Comparison of ENCODE assay signal across 1 cellular context in the genomic region with DNA sequence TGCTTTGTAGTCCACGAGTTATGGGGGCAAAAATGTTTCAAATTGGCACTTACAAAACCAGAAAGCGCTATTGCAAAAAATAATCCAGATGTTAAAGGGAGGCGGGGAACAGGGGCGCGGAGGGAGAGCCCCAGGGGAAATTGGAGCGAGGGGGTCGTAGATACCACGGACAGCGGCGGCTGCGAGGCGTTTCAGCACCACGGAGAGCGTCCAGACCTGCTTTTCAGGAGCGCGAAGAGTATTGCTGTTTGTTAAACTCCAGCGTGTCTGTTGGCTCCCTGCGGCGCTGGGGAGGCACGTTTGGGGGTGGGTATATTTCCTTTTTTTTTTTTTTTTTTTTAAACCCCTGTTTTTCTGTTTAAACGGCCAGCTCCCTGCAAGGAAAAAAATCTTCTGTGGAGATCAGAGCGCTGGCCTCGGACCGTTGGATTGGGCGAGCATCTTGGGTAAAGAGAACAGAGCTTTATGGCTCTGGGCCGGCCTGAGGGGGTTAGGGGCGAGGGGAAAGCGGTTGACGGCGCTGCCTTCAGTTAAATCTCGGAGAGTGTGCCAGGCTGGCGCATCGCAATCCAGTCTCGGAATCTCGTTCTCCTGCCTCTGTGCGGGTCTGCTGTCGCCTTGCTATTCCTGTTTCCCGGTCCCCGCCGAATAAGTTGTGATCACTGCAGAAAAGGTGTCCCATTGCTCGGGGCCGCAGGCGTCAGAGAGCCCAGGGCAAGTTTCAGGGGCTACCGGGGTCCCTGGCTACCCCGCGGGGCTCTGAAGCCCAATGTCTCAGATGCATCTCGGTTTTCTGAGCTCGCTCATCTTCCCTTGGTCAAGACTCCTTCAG.
TF ChIP-seq lines count a peak whose summit lies in the region.

A gene (minus strand): TSS at position 288 of the 832 bp plus-strand sequence. CDS start 302 bp downstream, outside the sequence.

TF ChIP-seq in K562, 482 proteins besides CTCF, POLR2A, EP300 and RAD21 (continued from another document and continues in another):
- TF ChIP-seq, protein P1, sequence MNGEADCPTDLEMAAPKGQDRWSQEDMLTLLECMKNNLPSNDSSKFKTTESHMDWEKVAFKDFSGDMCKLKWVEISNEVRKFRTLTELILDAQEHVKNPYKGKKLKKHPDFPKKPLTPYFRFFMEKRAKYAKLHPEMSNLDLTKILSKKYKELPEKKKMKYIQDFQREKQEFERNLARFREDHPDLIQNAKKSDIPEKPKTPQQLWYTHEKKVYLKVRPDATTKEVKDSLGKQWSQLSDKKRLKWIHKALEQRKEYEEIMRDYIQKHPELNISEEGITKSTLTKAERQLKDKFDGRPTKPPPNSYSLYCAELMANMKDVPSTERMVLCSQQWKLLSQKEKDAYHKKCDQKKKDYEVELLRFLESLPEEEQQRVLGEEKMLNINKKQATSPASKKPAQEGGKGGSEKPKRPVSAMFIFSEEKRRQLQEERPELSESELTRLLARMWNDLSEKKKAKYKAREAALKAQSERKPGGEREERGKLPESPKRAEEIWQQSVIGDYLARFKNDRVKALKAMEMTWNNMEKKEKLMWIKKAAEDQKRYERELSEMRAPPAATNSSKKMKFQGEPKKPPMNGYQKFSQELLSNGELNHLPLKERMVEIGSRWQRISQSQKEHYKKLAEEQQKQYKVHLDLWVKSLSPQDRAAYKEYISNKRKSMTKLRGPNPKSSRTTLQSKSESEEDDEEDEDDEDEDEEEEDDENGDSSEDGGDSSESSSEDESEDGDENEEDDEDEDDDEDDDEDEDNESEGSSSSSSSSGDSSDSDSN (IDR thresholded peaks at IDR 0.05; ENCODE audit: borderline replicate concordance in 1 of 2, low read depth in 2 of 2, low read length in 2 of 2): no peak
- TF ChIP-seq ARID1B (IDR thresholded peaks at IDR 0.05) (no peak), CHD4 (IDR thresholded peaks at IDR 0.05; ENCODE audit: insufficient read depth, insufficient replicate concordance, low read depth, low read length, poor library complexity, severe bottlenecking) (no peak), ZNF165 (CRISPR knock-in tag; IDR thresholded peaks at IDR 0.05; ENCODE audit: borderline replicate concordance) (no peak), ILK (tag; IDR thresholded peaks at IDR 0.05; ENCODE audit: borderline replicate concordance, low read depth) (no peak), ZNF644 (tag; IDR thresholded peaks at IDR 0.05; ENCODE audit: low read depth) (peak; percentile 96), TRIM24 (IDR thresholded peaks at IDR 0.05) (no peak), LCOR (CRISPR knock-in tag; IDR thresholded peaks at IDR 0.05) (peak; percentile 91), CTBP1 (IDR thresholded peaks at IDR 0.05; ENCODE audit: borderline replicate concordance) (no peak), MAFG (tag; conservative IDR thresholded peaks at IDR 0.05) (no peak), HLTF (IDR thresholded peaks at IDR 0.05) (no peak), EWSR1 (IDR thresholded peaks at IDR 0.05; ENCODE audit: borderline replicate concordance, low read depth, partially characterized antibody) (no peak), POLR2G (IDR thresholded peaks at IDR 0.05; ENCODE audit: low read depth, low read length) (no peak), ZNF384 (IDR thresholded peaks at IDR 0.05; ENCODE audit: low read depth, low read length) (no peak), ZNF695 (CRISPR knock-in tag; IDR thresholded peaks at IDR 0.05) (no peak), CBFA2T3 (IDR thresholded peaks at IDR 0.05) (no peak), ZBTB17 (CRISPR knock-in tag; IDR thresholded peaks at IDR 0.05) (no peak), FOXM1 (IDR thresholded peaks at IDR 0.05; ENCODE audit: low read depth) (no peak), FOXM1 (CRISPR knock-in tag; IDR thresholded peaks at IDR 0.05; ENCODE audit: low read depth) (peak; percentile 90; the same call in 1 of the 2 replicates), TEAD2 (tag; IDR thresholded peaks at IDR 0.05) (no peak), TRIM28 (IDR thresholded peaks at IDR 0.05) (no peak), ZKSCAN3 (CRISPR knock-in tag; IDR thresholded peaks at IDR 0.05) (no peak), FOXK2 (conservative IDR thresholded peaks at IDR 0.05 in 1 of 2, IDR thresholded peaks at IDR 0.05 in 1 of 2; ENCODE audit: low read depth in 2 of 2) (no peak), RBM25 (IDR thresholded peaks at IDR 0.05; ENCODE audit: low read depth, low read length, severe bottlenecking) (no peak), DACH1 (IDR thresholded peaks at IDR 0.05; ENCODE audit: partially characterized antibody) (no peak)
- TF ChIP-seq, protein P2, sequence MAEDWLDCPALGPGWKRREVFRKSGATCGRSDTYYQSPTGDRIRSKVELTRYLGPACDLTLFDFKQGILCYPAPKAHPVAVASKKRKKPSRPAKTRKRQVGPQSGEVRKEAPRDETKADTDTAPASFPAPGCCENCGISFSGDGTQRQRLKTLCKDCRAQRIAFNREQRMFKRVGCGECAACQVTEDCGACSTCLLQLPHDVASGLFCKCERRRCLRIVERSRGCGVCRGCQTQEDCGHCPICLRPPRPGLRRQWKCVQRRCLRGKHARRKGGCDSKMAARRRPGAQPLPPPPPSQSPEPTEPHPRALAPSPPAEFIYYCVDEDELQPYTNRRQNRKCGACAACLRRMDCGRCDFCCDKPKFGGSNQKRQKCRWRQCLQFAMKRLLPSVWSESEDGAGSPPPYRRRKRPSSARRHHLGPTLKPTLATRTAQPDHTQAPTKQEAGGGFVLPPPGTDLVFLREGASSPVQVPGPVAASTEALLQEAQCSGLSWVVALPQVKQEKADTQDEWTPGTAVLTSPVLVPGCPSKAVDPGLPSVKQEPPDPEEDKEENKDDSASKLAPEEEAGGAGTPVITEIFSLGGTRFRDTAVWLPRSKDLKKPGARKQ (CRISPR knock-in tag; IDR thresholded peaks at IDR 0.05): no peak
- TF ChIP-seq, protein P3, sequence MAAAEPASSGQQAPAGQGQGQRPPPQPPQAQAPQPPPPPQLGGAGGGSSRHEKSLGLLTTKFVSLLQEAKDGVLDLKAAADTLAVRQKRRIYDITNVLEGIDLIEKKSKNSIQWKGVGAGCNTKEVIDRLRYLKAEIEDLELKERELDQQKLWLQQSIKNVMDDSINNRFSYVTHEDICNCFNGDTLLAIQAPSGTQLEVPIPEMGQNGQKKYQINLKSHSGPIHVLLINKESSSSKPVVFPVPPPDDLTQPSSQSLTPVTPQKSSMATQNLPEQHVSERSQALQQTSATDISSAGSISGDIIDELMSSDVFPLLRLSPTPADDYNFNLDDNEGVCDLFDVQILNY (CRISPR knock-in tag; IDR thresholded peaks at IDR 0.05): peak; percentile 34; the same call in 1 of the 2 replicates
- TF ChIP-seq, protein P4, sequence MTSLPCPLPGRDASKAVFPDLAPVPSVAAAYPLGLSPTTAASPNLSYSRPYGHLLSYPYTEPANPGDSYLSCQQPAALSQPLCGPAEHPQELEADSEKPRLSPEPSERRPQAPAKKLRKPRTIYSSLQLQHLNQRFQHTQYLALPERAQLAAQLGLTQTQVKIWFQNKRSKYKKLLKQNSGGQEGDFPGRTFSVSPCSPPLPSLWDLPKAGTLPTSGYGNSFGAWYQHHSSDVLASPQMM (CRISPR knock-in tag; IDR thresholded peaks at IDR 0.05): no peak
- TF ChIP-seq, protein P5, sequence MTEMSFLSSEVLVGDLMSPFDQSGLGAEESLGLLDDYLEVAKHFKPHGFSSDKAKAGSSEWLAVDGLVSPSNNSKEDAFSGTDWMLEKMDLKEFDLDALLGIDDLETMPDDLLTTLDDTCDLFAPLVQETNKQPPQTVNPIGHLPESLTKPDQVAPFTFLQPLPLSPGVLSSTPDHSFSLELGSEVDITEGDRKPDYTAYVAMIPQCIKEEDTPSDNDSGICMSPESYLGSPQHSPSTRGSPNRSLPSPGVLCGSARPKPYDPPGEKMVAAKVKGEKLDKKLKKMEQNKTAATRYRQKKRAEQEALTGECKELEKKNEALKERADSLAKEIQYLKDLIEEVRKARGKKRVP (CRISPR knock-in tag; IDR thresholded peaks at IDR 0.05): no peak
- TF ChIP-seq, protein P6, sequence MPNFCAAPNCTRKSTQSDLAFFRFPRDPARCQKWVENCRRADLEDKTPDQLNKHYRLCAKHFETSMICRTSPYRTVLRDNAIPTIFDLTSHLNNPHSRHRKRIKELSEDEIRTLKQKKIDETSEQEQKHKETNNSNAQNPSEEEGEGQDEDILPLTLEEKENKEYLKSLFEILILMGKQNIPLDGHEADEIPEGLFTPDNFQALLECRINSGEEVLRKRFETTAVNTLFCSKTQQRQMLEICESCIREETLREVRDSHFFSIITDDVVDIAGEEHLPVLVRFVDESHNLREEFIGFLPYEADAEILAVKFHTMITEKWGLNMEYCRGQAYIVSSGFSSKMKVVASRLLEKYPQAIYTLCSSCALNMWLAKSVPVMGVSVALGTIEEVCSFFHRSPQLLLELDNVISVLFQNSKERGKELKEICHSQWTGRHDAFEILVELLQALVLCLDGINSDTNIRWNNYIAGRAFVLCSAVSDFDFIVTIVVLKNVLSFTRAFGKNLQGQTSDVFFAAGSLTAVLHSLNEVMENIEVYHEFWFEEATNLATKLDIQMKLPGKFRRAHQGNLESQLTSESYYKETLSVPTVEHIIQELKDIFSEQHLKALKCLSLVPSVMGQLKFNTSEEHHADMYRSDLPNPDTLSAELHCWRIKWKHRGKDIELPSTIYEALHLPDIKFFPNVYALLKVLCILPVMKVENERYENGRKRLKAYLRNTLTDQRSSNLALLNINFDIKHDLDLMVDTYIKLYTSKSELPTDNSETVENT (CRISPR knock-in tag; IDR thresholded peaks at IDR 0.05): no peak
- TF ChIP-seq, protein P7, sequence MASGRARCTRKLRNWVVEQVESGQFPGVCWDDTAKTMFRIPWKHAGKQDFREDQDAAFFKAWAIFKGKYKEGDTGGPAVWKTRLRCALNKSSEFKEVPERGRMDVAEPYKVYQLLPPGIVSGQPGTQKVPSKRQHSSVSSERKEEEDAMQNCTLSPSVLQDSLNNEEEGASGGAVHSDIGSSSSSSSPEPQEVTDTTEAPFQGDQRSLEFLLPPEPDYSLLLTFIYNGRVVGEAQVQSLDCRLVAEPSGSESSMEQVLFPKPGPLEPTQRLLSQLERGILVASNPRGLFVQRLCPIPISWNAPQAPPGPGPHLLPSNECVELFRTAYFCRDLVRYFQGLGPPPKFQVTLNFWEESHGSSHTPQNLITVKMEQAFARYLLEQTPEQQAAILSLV (tag; IDR thresholded peaks at IDR 0.05): no peak
- TF ChIP-seq, protein P8, sequence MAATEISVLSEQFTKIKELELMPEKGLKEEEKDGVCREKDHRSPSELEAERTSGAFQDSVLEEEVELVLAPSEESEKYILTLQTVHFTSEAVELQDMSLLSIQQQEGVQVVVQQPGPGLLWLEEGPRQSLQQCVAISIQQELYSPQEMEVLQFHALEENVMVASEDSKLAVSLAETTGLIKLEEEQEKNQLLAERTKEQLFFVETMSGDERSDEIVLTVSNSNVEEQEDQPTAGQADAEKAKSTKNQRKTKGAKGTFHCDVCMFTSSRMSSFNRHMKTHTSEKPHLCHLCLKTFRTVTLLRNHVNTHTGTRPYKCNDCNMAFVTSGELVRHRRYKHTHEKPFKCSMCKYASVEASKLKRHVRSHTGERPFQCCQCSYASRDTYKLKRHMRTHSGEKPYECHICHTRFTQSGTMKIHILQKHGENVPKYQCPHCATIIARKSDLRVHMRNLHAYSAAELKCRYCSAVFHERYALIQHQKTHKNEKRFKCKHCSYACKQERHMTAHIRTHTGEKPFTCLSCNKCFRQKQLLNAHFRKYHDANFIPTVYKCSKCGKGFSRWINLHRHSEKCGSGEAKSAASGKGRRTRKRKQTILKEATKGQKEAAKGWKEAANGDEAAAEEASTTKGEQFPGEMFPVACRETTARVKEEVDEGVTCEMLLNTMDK (IDR thresholded peaks at IDR 0.05; ENCODE audit: borderline replicate concordance, insufficient read depth, low read depth, low read length, poor library complexity, severe bottlenecking): no peak
- TF ChIP-seq, protein P9, sequence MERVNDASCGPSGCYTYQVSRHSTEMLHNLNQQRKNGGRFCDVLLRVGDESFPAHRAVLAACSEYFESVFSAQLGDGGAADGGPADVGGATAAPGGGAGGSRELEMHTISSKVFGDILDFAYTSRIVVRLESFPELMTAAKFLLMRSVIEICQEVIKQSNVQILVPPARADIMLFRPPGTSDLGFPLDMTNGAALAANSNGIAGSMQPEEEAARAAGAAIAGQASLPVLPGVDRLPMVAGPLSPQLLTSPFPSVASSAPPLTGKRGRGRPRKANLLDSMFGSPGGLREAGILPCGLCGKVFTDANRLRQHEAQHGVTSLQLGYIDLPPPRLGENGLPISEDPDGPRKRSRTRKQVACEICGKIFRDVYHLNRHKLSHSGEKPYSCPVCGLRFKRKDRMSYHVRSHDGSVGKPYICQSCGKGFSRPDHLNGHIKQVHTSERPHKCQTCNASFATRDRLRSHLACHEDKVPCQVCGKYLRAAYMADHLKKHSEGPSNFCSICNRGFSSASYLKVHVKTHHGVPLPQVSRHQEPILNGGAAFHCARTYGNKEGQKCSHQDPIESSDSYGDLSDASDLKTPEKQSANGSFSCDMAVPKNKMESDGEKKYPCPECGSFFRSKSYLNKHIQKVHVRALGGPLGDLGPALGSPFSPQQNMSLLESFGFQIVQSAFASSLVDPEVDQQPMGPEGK (CRISPR knock-in tag; IDR thresholded peaks at IDR 0.05; ENCODE audit: borderline replicate concordance): no peak
- TF ChIP-seq, protein P10, sequence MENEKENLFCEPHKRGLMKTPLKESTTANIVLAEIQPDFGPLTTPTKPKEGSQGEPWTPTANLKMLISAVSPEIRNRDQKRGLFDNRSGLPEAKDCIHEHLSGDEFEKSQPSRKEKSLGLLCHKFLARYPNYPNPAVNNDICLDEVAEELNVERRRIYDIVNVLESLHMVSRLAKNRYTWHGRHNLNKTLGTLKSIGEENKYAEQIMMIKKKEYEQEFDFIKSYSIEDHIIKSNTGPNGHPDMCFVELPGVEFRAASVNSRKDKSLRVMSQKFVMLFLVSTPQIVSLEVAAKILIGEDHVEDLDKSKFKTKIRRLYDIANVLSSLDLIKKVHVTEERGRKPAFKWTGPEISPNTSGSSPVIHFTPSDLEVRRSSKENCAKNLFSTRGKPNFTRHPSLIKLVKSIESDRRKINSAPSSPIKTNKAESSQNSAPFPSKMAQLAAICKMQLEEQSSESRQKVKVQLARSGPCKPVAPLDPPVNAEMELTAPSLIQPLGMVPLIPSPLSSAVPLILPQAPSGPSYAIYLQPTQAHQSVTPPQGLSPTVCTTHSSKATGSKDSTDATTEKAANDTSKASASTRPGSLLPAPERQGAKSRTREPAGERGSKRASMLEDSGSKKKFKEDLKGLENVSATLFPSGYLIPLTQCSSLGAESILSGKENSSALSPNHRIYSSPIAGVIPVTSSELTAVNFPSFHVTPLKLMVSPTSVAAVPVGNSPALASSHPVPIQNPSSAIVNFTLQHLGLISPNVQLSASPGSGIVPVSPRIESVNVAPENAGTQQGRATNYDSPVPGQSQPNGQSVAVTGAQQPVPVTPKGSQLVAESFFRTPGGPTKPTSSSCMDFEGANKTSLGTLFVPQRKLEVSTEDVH (IDR thresholded peaks at IDR 0.05; ENCODE audit: low read depth, partially characterized antibody): peak; percentile 36
